In genomic region chr1:156590326-156591180, GRCh38 we compare ENCODE assay signal across 7 cellular contexts. TPM values are rescaled to one million over a fixed set of nuclear protein-coding genes. Genes with fewer than 3 reads are reported as not detected.
A peak's percentile ranks its signal among the peaks of the same experiment; 100 is the strongest.
DNase-seq lines count a peak whose midpoint lies in the region; ATAC-seq and TF ChIP-seq lines count a peak whose summit lies in the region.
"Had no signal": no experiment of that assay in that cellular context is flagged by ENCODE, and none has a peak within 500 bp of the region (broad histone marks: within the 10 kb centered on the region; RNA-seq: fewer than 3 reads in every experiment).

No MANE protein-coding gene starts in this region.

- ATAC-seq in HG03139 (IDR thresholded peaks at IDR 0.05; ENCODE audit: unreplicated experiment) (no peak), GM21717 (IDR thresholded peaks at IDR 0.05; ENCODE audit: unreplicated experiment) (no peak)

- intact Hi-C loops in stomach (cut with DNase I; ENCODE audit: low total_unique reads), result no loop called here

- TF ChIP-seq POLR2A in stomach (IDR thresholded peaks at IDR 0.05), result no peak

- POLR2A ChIA-PET in activated CD4-positive, alpha-beta T cell treated with anti-CD3 and anti-CD28 coated beads, Interleukin-2, amount 10 ng/mL, durations not matched to agents 7 days and 5 days (lab: Charles Lee), result no interaction called here

- H3K27ac Mint-ChIP-seq in activated CD4-positive, alpha-beta T cell treated with anti-CD3 and anti-CD28 coated beads, Interleukin-2, amount 10 ng/mL, durations not matched to agents 7 days and 5 days, result peak overlapping the region; percentile 83

- H3K4me3 Mint-ChIP-seq in activated CD4-positive, alpha-beta T cell treated with anti-CD3 and anti-CD28 coated beads, Interleukin-2, amount 10 ng/mL, durations not matched to agents 7 days and 5 days, result no peak overlapping the region

- H3K4me3 ChIP-seq in epithelial cell of esophagus (ENCODE audit: low read length) (peak overlapping the region; percentile 74), stomach (peak overlapping the region in 3 of 4 donors; percentile 74 to 91 (median 79))

- no peak for TF ChIP-seq EP300 in stomach (IDR thresholded peaks at IDR 0.05)

- no peaks in the 10 kb centered on the region for H3K9me3 ChIP-seq in stomach

- H3K9me3 Mint-ChIP-seq in activated CD4-positive, alpha-beta T cell treated with anti-CD3 and anti-CD28 coated beads, Interleukin-2, amount 10 ng/mL, durations not matched to agents 7 days and 5 days, result no peaks in the 10 kb centered on the region

- peaks cover 12% of the 10 kb centered on the region for H3K36me3 Mint-ChIP-seq in activated CD4-positive, alpha-beta T cell treated with anti-CD3 and anti-CD28 coated beads, Interleukin-2, amount 10 ng/mL, durations not matched to agents 7 days and 5 days (ENCODE audit: low read depth)

- TF ChIP-seq CTCF in epithelial cell of esophagus (IDR thresholded peaks at IDR 0.05; ENCODE audit: insufficient read depth, low read depth, low read length, missing control alignments), result no peak
- TF ChIP-seq CTCF in stomach (IDR thresholded peaks at IDR 0.05), result no peak

- 79 to 86% (median 82%) methylated on average over 10 of the region's 10 CpGs for WGBS in stomach, 5 donors

- CTCF ChIA-PET in activated CD4-positive, alpha-beta T cell treated with anti-CD3 and anti-CD28 coated beads, Interleukin-2, amount 10 ng/mL, durations not matched to agents 7 days and 5 days (lab: Charles Lee), result interaction anchor here (0.6 to 1.7 kb wide), 6 partner anchors 69 to 259 kb away, joined by 3 to 7 read pairs (median 4); partner anchors contain the start of gene MEF2D

- peaks cover 10 to 23% (median 21%) of the 10 kb centered on the region in 4 donors for H3K4me1 ChIP-seq in stomach

- DNase-seq in activated CD4-positive, alpha-beta T cell treated with anti-CD3 and anti-CD28 coated beads, Interleukin-2, amount 10 ng/mL, durations not matched to agents 7 days and 5 days, result no peak
- DNase-seq in activated CD4-positive, alpha-beta T cell treated with anti-CD3 and anti-CD28 coated beads for 1 hour, result no peak
- no peak for DNase-seq in epithelial cell of esophagus (ENCODE audit: low read depth)
- DNase-seq in stomach, result no peak

- H3K36me3 ChIP-seq in stomach, result peaks cover 5 to 31% (median 26%) of the 10 kb centered on the region in 4 donors

- peaks cover 28% of the 10 kb centered on the region for H3K4me1 Mint-ChIP-seq in activated CD4-positive, alpha-beta T cell treated with anti-CD3 and anti-CD28 coated beads, Interleukin-2, amount 10 ng/mL, durations not matched to agents 7 days and 5 days

- H3K27me3 ChIP-seq in stomach, result no peaks in the 10 kb centered on the region

- peak overlapping the region in 4 of 5 donors; percentile 84 to 90 (median 89) for H3K27ac ChIP-seq in stomach

- H3K27me3 Mint-ChIP-seq in activated CD4-positive, alpha-beta T cell treated with anti-CD3 and anti-CD28 coated beads, Interleukin-2, amount 10 ng/mL, durations not matched to agents 7 days and 5 days, result no peaks in the 10 kb centered on the region

RNA-seq across cellular contexts. Expression of gene NAXE, which starts 1.0 kb away (rescaled TPM):
- total RNA-seq in activated CD4-positive, alpha-beta T cell treated with anti-CD3 and anti-CD28 coated beads, Interleukin-2, amount 10 ng/mL, durations not matched to agents 7 days and 5 days, result 10 to 100 TPM; 52.9 to 54.2 TPM
- total RNA-seq in stomach, result 10 to 100 TPM; 46.1 to 81.1 (median 52.7) TPM
- polyA plus RNA-seq in stomach, result 10 to 100 TPM; 68.1 to 84.9 (median 71.7) TPM

RNA-seq across cellular contexts. Expression of gene GPATCH4, which starts 10.7 kb away (rescaled TPM):
- total RNA-seq in activated CD4-positive, alpha-beta T cell treated with anti-CD3 and anti-CD28 coated beads, Interleukin-2, amount 10 ng/mL, durations not matched to agents 7 days and 5 days, result 10 to 100 TPM; 29.9 to 33.4 TPM
- 10 to 100 TPM in 3 of 5 donors, 1 to 10 TPM in 2; 9.0 to 15.6 (median 12.9) TPM for total RNA-seq in stomach
- polyA plus RNA-seq in stomach, result 10 to 100 TPM; 11.2 to 24.1 (median 19.9) TPM

RNA-seq across cellular contexts. Expression of gene TTC24, which starts 11.0 kb away (rescaled TPM):
- total RNA-seq in activated CD4-positive, alpha-beta T cell treated with anti-CD3 and anti-CD28 coated beads, Interleukin-2, amount 10 ng/mL, durations not matched to agents 7 days and 5 days, result 1 to 10 TPM; 2.9 to 4.6 TPM
- total RNA-seq in stomach, result under 1 TPM in 1 of 5 donors, not detected in 4; 0.55 TPM
- polyA plus RNA-seq in stomach, result not detected
- total RNA-seq: glomerular endothelial cell had no signal

RNA-seq across cellular contexts. Expression of gene IQGAP3, which starts 18.2 kb away (rescaled TPM):
- 10 to 100 TPM; 25.2 to 25.5 TPM for total RNA-seq in activated CD4-positive, alpha-beta T cell treated with anti-CD3 and anti-CD28 coated beads, Interleukin-2, amount 10 ng/mL, durations not matched to agents 7 days and 5 days
- 10 to 100 TPM in 4 of 5 donors, 1 to 10 TPM in 1; 5.2 to 22.2 (median 14.0) TPM for total RNA-seq in stomach
- polyA plus RNA-seq in stomach, result 1 to 10 TPM; 1.2 to 4.7 (median 1.3) TPM

RNA-seq across cellular contexts. Expression of gene HAPLN2, which starts 28.7 kb away (rescaled TPM):
- under 1 TPM in 1 of 2 experiments, not detected in 1; 0.62 TPM for total RNA-seq in activated CD4-positive, alpha-beta T cell treated with anti-CD3 and anti-CD28 coated beads, Interleukin-2, amount 10 ng/mL, durations not matched to agents 7 days and 5 days
- total RNA-seq in stomach, result not detected
- under 1 TPM in 2 of 3 donors, not detected in 1; 0.33 to 0.37 TPM for polyA plus RNA-seq in stomach
- total RNA-seq: glomerular endothelial cell had no signal
